8 cellular contexts compared by ENCODE assay signal in the genomic region with DNA sequence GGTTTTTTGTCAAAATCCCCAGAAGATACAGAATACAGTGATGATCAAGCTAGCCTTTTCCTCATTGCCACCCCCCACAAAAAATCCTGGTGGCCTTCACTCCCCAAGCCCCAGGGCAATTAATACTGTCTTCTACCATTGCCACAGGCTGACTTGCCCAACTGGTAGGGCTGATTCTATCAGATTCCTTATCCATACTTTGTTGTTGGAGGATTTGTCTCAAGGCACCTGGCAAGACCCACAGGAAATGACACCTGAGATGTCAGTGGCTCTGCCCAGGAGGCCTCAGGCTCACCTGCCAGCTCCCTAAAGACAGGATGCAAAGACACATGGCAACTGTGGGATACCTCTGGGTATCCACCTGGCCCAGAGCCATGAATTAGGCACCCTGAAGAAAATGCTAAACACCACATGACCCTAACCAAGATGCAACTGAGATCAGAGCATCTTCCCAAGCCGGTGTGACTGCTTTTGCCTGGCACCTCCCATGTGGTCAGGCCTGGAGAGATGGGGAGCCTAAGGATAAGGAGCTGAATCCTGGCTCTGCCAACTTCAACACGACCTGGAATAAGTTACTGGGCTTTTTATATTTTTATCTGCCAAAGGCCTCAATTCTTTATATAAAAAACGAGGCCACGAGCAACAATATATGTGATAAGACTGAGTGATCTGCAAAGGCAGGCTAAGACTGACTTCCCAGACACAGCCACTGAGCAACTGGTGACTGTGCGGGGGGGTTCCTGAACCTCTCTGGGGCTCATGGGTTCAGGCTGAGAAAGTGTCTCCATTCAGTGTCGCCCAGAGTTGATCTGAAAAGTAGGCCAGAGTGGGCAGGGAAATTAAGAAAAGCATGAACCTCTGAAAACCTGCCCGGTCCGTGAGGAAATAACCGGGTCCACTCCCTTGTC. TPM values are rescaled to one million over a fixed set of nuclear protein-coding genes. Genes with fewer than 3 reads are reported as not detected.
DNase-seq lines count a peak whose midpoint lies in the region; ATAC-seq and TF ChIP-seq lines count a peak whose summit lies in the region.

No MANE protein-coding gene starts in this region.

- intact Hi-C loops in dendritic cell treated with granulocyte-macrophage colony-stimulating factor and Interleukin-4, amounts not matched to agents 40 ng/mL and 50 ng/mL, for 4 days (cut with micrococcal nuclease): loop anchor here (1.0 to 10.0 kb wide), 2 partner anchors 14 to 503 kb away; a partner anchor contains a TSS

- no peak overlapping the region for H3K27ac ChIP-seq in urinary bladder (ENCODE audit: low read depth)

- H3K9ac ChIP-seq in mucosa of stomach (ENCODE audit: low read length): peak overlapping the region; percentile 91

- no peak for TF ChIP-seq CTCF in GM12865 (IDR thresholded peaks at IDR 0.05; ENCODE audit: insufficient read depth, low read depth, low read length, missing control alignments)

- H3K4me3 ChIP-seq in GM12865 (ENCODE audit: low read depth, low read length): peak overlapping the region; percentile 70
- H3K4me3 ChIP-seq in mucosa of stomach (ENCODE audit: low read length): peak overlapping the region; percentile 99
- H3K4me3 ChIP-seq in urinary bladder (ENCODE audit: low read depth, low read length): peak overlapping the region; percentile 73

- H3K36me3 ChIP-seq in mucosa of stomach (ENCODE audit: control insufficient read depth, insufficient read depth, low read length) (no peaks in the 10 kb centered on the region), urinary bladder (ENCODE audit: insufficient read depth) (no peaks in the 10 kb centered on the region)

- peak overlapping the region; percentile 83 for H3K27ac Mint-ChIP-seq in dendritic cell treated with granulocyte-macrophage colony-stimulating factor and Interleukin-4, amounts not matched to agents 40 ng/mL and 50 ng/mL, for 4 days

- no peaks in the 10 kb centered on the region for H3K27me3 Mint-ChIP-seq in dendritic cell treated with granulocyte-macrophage colony-stimulating factor and Interleukin-4, amounts not matched to agents 40 ng/mL and 50 ng/mL, for 4 days

- H3K4me1 Mint-ChIP-seq in dendritic cell treated with granulocyte-macrophage colony-stimulating factor and Interleukin-4, amounts not matched to agents 40 ng/mL and 50 ng/mL, for 4 days (ENCODE audit: low read depth): peaks cover 44% of the 10 kb centered on the region

- peak; percentile 23 for ATAC-seq in HG02852 (IDR thresholded peaks at IDR 0.05; ENCODE audit: unreplicated experiment)

- no peaks in the 10 kb centered on the region for H3K9me3 ChIP-seq in mucosa of stomach (ENCODE audit: control insufficient read depth, low read length)

- WGBS in urinary bladder: 15% methylated on average over 9 of the region's 9 CpGs

- H3K36me3 Mint-ChIP-seq in dendritic cell treated with granulocyte-macrophage colony-stimulating factor and Interleukin-4, amounts not matched to agents 40 ng/mL and 50 ng/mL, for 4 days (ENCODE audit: low read depth): peaks cover 26% of the 10 kb centered on the region

- H3K9me3 Mint-ChIP-seq in dendritic cell treated with granulocyte-macrophage colony-stimulating factor and Interleukin-4, amounts not matched to agents 40 ng/mL and 50 ng/mL, for 4 days: no peaks in the 10 kb centered on the region

- no peaks in the 10 kb centered on the region for H3K27me3 ChIP-seq in mucosa of stomach (ENCODE audit: control insufficient read depth, insufficient read depth, low read length)

- H3K4me3 Mint-ChIP-seq in dendritic cell treated with granulocyte-macrophage colony-stimulating factor and Interleukin-4, amounts not matched to agents 40 ng/mL and 50 ng/mL, for 4 days: peak overlapping the region; percentile 87

- peak; percentile 36 for DNase-seq in GM12865 (ENCODE audit: low read depth)
- DNase-seq in T-helper 9 cell: peak; percentile 11
- DNase-seq in NCI-H1105 treated with DMSO at 0.1 percent for 48 hours (lab: John Stamatoyannopoulos, UW): no peak
- no peak for DNase-seq in HPDE6-E6E7 (ENCODE audit: extremely low spot score)

- H3K4me1 ChIP-seq in mucosa of stomach (ENCODE audit: control insufficient read depth, insufficient read depth, low read length): peaks cover 24% of the 10 kb centered on the region
- H3K4me1 ChIP-seq in urinary bladder (ENCODE audit: insufficient read depth): no peaks in the 10 kb centered on the region

RNA-seq across cellular contexts. Expression of a gene that starts 0.9 kb away (rescaled TPM):
- total RNA-seq in urinary bladder: 30.8 TPM
- 121 TPM for polyA plus RNA-seq in urinary bladder

RNA-seq across cellular contexts. Expression of a gene that starts 14.3 kb away (rescaled TPM):
- 128 TPM for total RNA-seq in urinary bladder
- polyA plus RNA-seq in urinary bladder: 31.8 TPM

Comparison
In these comparisons a context has a peak if more than half of its experiments do, and no peak if none do; other contexts are left out.
1. DNase-seq: peak in GM12865 (single experiment) and T-helper 9 cell (single experiment); none in NCI-H1105 treated with DMSO at 0.1 percent for 48 hours (single experiment) and HPDE6-E6E7 (single experiment).
2. Peak in every context shown above with its lines, with median percentiles within 50 percentile points of each other: H3K4me3 ChIP-seq.